ENCODE assay signal across 9 cellular contexts in the genomic region with DNA sequence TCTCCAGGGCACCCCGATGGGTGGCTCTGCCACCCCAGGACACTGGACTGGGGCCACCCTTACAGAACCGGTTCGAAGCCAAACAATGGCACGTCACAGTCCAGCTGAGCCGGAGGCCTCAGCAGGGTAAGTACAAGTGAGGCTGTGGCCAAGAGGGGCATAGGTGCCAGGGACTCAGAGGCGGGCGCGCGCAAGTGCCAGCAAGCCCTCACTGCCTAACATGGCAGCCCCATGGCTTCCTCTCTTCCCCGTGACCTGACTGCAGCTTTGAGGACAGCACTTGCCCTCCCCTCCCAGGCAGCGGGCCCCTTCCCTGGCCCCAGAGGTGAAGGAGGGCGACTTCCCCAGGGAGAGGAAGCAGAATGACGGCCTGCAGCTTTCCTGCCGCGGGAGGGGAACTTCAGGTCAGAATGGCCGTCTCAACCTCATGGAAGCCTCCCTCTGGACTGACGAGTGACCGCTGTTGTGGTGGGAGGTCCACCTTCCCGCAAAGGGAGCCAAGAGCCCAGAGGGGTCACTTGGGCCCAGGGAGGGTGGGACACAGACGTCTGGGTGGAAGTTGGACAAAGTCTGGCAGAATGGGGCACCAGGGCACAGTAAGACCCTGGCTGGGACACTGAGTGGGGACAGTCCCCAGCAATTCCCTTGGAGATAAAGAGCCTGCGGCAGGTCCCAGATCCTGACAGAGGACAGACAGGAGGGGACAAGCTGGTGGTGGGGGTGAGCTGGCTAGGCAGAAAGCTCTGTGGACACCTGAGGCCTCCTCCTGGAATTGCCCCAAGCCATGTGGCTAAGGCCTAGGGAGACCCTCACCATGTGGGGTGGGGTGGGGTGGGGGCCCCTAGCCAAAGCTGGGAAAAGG. TPM values are rescaled to one million over a fixed set of nuclear protein-coding genes. Genes with fewer than 3 reads are reported as not detected.
DNase-seq lines count a peak whose midpoint lies in the region; ATAC-seq and TF ChIP-seq lines count a peak whose summit lies in the region.
"Had no signal": no experiment of that assay in that cellular context is flagged by ENCODE, and none has a peak within 500 bp of the region (broad histone marks: within the 10 kb centered on the region; RNA-seq: fewer than 3 reads in every experiment).

No MANE protein-coding gene starts in this region.

- 59 to 73% (median 66%) methylated on average over 15 to 21 of the region's 21 CpGs for WGBS in spleen, 5 donors

- H3K4me1 Mint-ChIP-seq in HFFc6 (ENCODE audit: low read depth), result peaks cover 30% of the 10 kb centered on the region
- peaks cover 33% of the 10 kb centered on the region for H3K4me1 Mint-ChIP-seq in activated T-helper 1 cell treated with anti-CD3 and anti-CD28 coated beads, Interleukin-12 subunit alpha, Interleukin-12 subunit beta, Interleukin-2, Interleukin-4 antibody, amounts not matched to agents 30 ng/mL and 10 ng/mL and 1 ng/mL, durations not matched to agents 14 hours and 24 hours and 36 hours (ENCODE audit: low read depth)

- no peak overlapping the region for H3K4me3 Mint-ChIP-seq in HFFc6
- no peak overlapping the region for H3K4me3 Mint-ChIP-seq in activated T-helper 1 cell treated with anti-CD3 and anti-CD28 coated beads, Interleukin-12 subunit alpha, Interleukin-12 subunit beta, Interleukin-2, Interleukin-4 antibody, amounts not matched to agents 30 ng/mL and 10 ng/mL and 1 ng/mL, durations not matched to agents 14 hours and 24 hours and 36 hours

- H3K4me1 ChIP-seq in spleen, result peaks cover 0 to 49% (median 29%) of the 10 kb centered on the region in 6 donors

- H3K27ac ChIP-seq in layer of hippocampus (ENCODE audit: low read depth, low read length) (peak overlapping the region; percentile 96), spleen (peak overlapping the region in 3 of 8 donors; percentile 59 to 80 (median 67))

- no peaks in the 10 kb centered on the region for H3K27me3 ChIP-seq in layer of hippocampus (ENCODE audit: control insufficient read depth, insufficient read depth, low read length)
- peaks cover 0 to 6% (median 0%) of the 10 kb centered on the region in 7 donors for H3K27me3 ChIP-seq in spleen (replicated peaks in 1 of 7)

- no peak overlapping the region for H3K4me3 ChIP-seq in spleen

- no peaks in the 10 kb centered on the region for H3K9me3 ChIP-seq in spleen

- no peaks in the 10 kb centered on the region for H3K9me3 Mint-ChIP-seq in HFFc6
- H3K9me3 Mint-ChIP-seq in activated T-helper 1 cell treated with anti-CD3 and anti-CD28 coated beads, Interleukin-12 subunit alpha, Interleukin-12 subunit beta, Interleukin-2, Interleukin-4 antibody, amounts not matched to agents 30 ng/mL and 10 ng/mL and 1 ng/mL, durations not matched to agents 14 hours and 24 hours and 36 hours, result no peaks in the 10 kb centered on the region

- intact Hi-C loops in activated T-helper 1 cell treated with anti-CD3 and anti-CD28 coated beads, Interleukin-12 subunit alpha, Interleukin-12 subunit beta, Interleukin-2, Interleukin-4 antibody, amounts not matched to agents 30 ng/mL and 10 ng/mL and 1 ng/mL, durations not matched to agents 14 hours and 24 hours and 36 hours (cut with micrococcal nuclease), result no loop called here
- intact Hi-C loops in spleen (cut with DNase I; ENCODE audit: low total_unique reads) (no loop called here), left colon (cut with DNase I, micrococcal nuclease) (no loop called here)

- peaks cover 6% of the 10 kb centered on the region for H3K27me3 Mint-ChIP-seq in HFFc6 (ENCODE audit: insufficient read depth)
- peaks cover 2% of the 10 kb centered on the region for H3K27me3 Mint-ChIP-seq in activated T-helper 1 cell treated with anti-CD3 and anti-CD28 coated beads, Interleukin-12 subunit alpha, Interleukin-12 subunit beta, Interleukin-2, Interleukin-4 antibody, amounts not matched to agents 30 ng/mL and 10 ng/mL and 1 ng/mL, durations not matched to agents 14 hours and 24 hours and 36 hours (ENCODE audit: insufficient read depth)

- TF ChIP-seq CTCF in HFFc6 (IDR thresholded peaks at IDR 0.05), result no peak
- TF ChIP-seq CTCF in spleen (IDR thresholded peaks at IDR 0.05 in 8 of 11, conservative IDR thresholded peaks at IDR 0.05 in 3 of 11), result no peak

- peak overlapping the region; percentile 51; the same call in 1 of the 2 replicates for H3K27ac Mint-ChIP-seq in HFFc6
- peak overlapping the region; percentile 18 for H3K27ac Mint-ChIP-seq in activated T-helper 1 cell treated with anti-CD3 and anti-CD28 coated beads, Interleukin-12 subunit alpha, Interleukin-12 subunit beta, Interleukin-2, Interleukin-4 antibody, amounts not matched to agents 30 ng/mL and 10 ng/mL and 1 ng/mL, durations not matched to agents 14 hours and 24 hours and 36 hours

- H3K36me3 ChIP-seq in spleen, result no peaks in the 10 kb centered on the region

- no peak for ATAC-seq in GM18907 (IDR thresholded peaks at IDR 0.05; ENCODE audit: unreplicated experiment)
- ATAC-seq in left colon, result no peak
- ATAC-seq in GM19467 (IDR thresholded peaks at IDR 0.05; ENCODE audit: unreplicated experiment), result no peak

- DNase-seq in HFFc6 (no peak), spleen (peak; percentile 83), left colon (no peak), kidney glomerular epithelial cell (lab: John Stamatoyannopoulos, UW) (no peak)
- no peak for DNase-seq in activated T-helper 1 cell treated with anti-CD3 and anti-CD28 coated beads, Interleukin-12 subunit alpha, Interleukin-12 subunit beta, Interleukin-2, Interleukin-4 antibody, amounts not matched to agents 30 ng/mL and 10 ng/mL and 1 ng/mL, durations not matched to agents 14 hours and 24 hours and 36 hours (ENCODE audit: low spot score)
- DNase-seq: NCI-H2029 treated with DMSO at 0.1 percent for 48 hours had no signal

- no peak for TF ChIP-seq POLR2A in spleen (IDR thresholded peaks at IDR 0.05)

- H3K36me3 Mint-ChIP-seq in HFFc6 (ENCODE audit: low read depth), result no peaks in the 10 kb centered on the region
- peaks cover 2% of the 10 kb centered on the region for H3K36me3 Mint-ChIP-seq in activated T-helper 1 cell treated with anti-CD3 and anti-CD28 coated beads, Interleukin-12 subunit alpha, Interleukin-12 subunit beta, Interleukin-2, Interleukin-4 antibody, amounts not matched to agents 30 ng/mL and 10 ng/mL and 1 ng/mL, durations not matched to agents 14 hours and 24 hours and 36 hours (ENCODE audit: low read depth)

RNA-seq across cellular contexts. Expression of a gene that starts 52.1 kb away (rescaled TPM):
- total RNA-seq in HFFc6 (2021; fragmentation: NEBNext Ultra II Directional; extraction: Animal tissue kit (Norgen Biotek cat#: 25700)), result 10 to 100 TPM; 76.3 to 94.1 (median 89.1) TPM
- total RNA-seq in activated T-helper 1 cell treated with anti-CD3 and anti-CD28 coated beads, Interleukin-12 subunit alpha, Interleukin-12 subunit beta, Interleukin-2, Interleukin-4 antibody, amounts not matched to agents 30 ng/mL and 10 ng/mL and 1 ng/mL, durations not matched to agents 14 hours and 24 hours and 36 hours, result 29.6 and 35.5 TPM in 2 replicates
- total RNA-seq in spleen (10 to 100 TPM; 20.0 to 42.3 (median 26.3) TPM), left colon (100 to 1,000 TPM; 138 to 175 TPM)
- polyA plus RNA-seq in spleen, result 1 to 10 TPM; 6.3 to 9.8 (median 9.4) TPM
